Comparison of ENCODE assay signal across 8 cellular contexts in the genomic region with DNA sequence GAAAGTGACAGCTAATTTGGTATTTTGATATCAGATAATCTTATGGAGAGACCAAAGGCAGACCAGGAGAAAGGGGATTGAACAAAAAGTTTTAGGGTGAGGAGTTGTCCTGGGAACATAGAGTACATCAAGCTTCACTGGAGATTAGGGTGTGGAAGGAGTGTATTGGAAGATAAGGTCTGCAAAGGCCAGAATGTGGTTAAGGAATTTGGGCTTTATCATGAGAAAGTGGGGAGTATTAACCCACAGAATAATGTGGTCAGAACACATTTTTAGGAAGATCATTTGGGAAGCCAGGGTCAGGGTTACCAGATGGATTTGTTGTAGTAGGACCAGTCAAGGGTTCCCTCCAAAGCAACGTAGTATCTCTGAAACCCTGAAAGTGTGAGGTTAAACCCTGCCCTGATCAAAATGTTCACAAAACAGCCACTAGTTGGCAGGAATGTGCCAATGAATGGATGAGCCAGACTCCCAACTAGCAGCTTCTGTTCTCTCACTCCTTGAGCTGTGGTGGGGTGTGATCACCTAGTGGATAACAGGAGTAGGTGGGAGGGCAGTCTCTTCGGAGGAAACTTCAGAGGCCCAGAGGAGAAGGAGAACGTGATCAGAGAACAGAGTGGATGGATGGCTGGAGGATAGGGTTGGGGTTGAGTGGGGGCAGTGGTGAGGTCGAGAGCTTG. TPM values are rescaled to one million over a fixed set of nuclear protein-coding genes. Genes with fewer than 3 reads are reported as not detected.
DNase-seq lines count a peak whose midpoint lies in the region; TF ChIP-seq lines count a peak whose summit lies in the region.

No MANE protein-coding gene starts in this region.

- peak; percentile 66 for TF ChIP-seq CTCF in neural cell (IDR thresholded peaks at IDR 0.05; ENCODE audit: poor library complexity, severe bottlenecking)

- no peaks in the 10 kb centered on the region for H3K9me2 ChIP-seq in neural cell (ENCODE audit: insufficient read depth, low read length)

- no peak for TF ChIP-seq EP300 in neural cell (conservative IDR thresholded peaks at IDR 0.05; ENCODE audit: poor library complexity, severe bottlenecking)

- H3K9me3 ChIP-seq in neural cell (ENCODE audit: low read length), result no peaks in the 10 kb centered on the region

- H3K27me3 ChIP-seq in neural cell (ENCODE audit: insufficient read depth, low read depth, low read length), result no peaks in the 10 kb centered on the region

- TF ChIP-seq RAD21 in neural cell (conservative IDR thresholded peaks at IDR 0.05), result peak; percentile 55

- peaks cover 10% of the 10 kb centered on the region for H3F3A ChIP-seq in neural cell (ENCODE audit: insufficient read depth, low read length, poor library complexity, severe bottlenecking)

- H3K36me3 ChIP-seq in neural cell (ENCODE audit: insufficient read depth, low read length), result peaks cover 2% of the 10 kb centered on the region

- H3K9ac ChIP-seq in neural cell (ENCODE audit: low read length), result no peak overlapping the region

- H2AFZ ChIP-seq in neural cell (ENCODE audit: low read depth, low read length), result no peak overlapping the region

- no peak overlapping the region for H3K4me2 ChIP-seq in neural cell (ENCODE audit: low read length)

- no peaks in the 10 kb centered on the region for H3K79me2 ChIP-seq in neural cell (replicated peaks; ENCODE audit: insufficient read depth, low read length)

- peak overlapping the region; percentile 85 for H3K4me3 ChIP-seq in neural cell (ENCODE audit: low read length)

- no peaks in the 10 kb centered on the region for H4K20me1 ChIP-seq in neural cell (ENCODE audit: insufficient read depth)

- DNase-seq in SIG-M5 treated with dmso at 0.1 percent for 504 hours (lab: John Stamatoyannopoulos, UW; ENCODE audit: unreplicated experiment) (peak; percentile 76), SIG-M5 (lab: John Stamatoyannopoulos, UW) (no peak), HK-2 (ENCODE audit: unreplicated experiment) (peak; percentile 69), NCI-H774 (lab: John Stamatoyannopoulos, UW) (peak; percentile 78), activated T-cell treated with anti-CD3 and anti-CD28 coated beads for 4 hours (peak; percentile 42), fibroblast of peridontal ligament (ENCODE audit: extremely low read depth) (peak; percentile 70), T-helper 9 cell (no peak)

- peak overlapping the region; percentile 94 for H3K27ac ChIP-seq in neural cell (ENCODE audit: low read length)

TF ChIP-seq in neural cell, 6 proteins besides CTCF, POLR2A, EP300 and RAD21:
- TF ChIP-seq SMC3 (conservative IDR thresholded peaks at IDR 0.05; ENCODE audit: poor library complexity) (peak; percentile 29), MXI1 (conservative IDR thresholded peaks at IDR 0.05; ENCODE audit: poor library complexity, severe bottlenecking) (no peak)

RNA-seq across cellular contexts. Expression of gene SLC2A1, which starts 35.8 kb away (rescaled TPM):
- polyA plus RNA-seq in neural cell, result 39.4 and 40.6 TPM in 2 replicates
- 42.1 and 46.5 TPM in 2 replicates for polyA minus RNA-seq in neural cell

Comparison
In these comparisons a context has a peak if more than half of its experiments do, and no peak if none do; other contexts are left out.
1. DNase-seq: peak in SIG-M5 treated with dmso at 0.1 percent for 504 hours (single experiment), HK-2 (single experiment), NCI-H774 (single experiment), activated T-cell treated with anti-CD3 and anti-CD28 coated beads for 4 hours (single experiment) and fibroblast of peridontal ligament (single experiment); none in SIG-M5 (single experiment) and T-helper 9 cell (single experiment).